In the genomic region with DNA sequence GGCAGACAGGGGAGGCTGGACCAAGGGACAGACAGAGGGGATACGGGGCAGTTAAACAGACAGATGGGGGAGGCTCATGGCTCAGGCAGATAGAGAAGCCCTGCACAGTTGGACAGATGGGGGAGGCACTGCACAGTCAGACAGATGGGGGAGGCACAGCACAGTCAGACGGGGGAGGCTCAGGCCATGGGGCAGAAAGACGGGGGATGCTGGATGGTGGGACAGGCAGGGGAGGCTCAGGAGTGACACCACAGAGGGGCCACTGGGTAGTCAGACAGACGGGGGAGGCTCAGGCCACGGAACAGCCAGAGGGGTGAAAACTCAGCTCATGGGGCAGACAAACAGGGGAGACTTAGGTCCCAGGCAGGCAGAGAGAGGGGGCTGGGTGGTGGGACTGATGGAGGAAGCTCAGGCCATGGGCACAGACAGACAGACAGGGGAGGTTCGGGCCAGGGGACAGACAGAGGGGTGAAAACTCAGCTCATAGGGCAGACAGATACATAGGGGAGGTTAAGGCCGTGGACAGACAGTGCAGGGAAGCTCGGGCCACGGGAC, we compare ENCODE assay signal across 8 cellular contexts. TPM values are rescaled to one million over a fixed set of nuclear protein-coding genes. Genes with fewer than 3 reads are reported as not detected.
DNase-seq lines count a peak whose midpoint lies in the region; ATAC-seq and TF ChIP-seq lines count a peak whose summit lies in the region.

No MANE protein-coding gene starts in this region.

- DNase-seq in HL-60 (ENCODE audit: low read depth in 1 of 2, low spot score in 1 of 2) = peak in 1 of 2 experiments; percentile 16
- no peak for DNase-seq in activated CD8-positive, alpha-beta T cell treated with anti-CD3 and anti-CD28 coated beads, Interleukin-2, amount 10 ng/mL, durations not matched to agents 7 days and 5 days
- no peak for DNase-seq in NK-92 (lab: John Stamatoyannopoulos, UW; ENCODE audit: unreplicated experiment)
- DNase-seq in NCI-H2196 treated with DMSO at 0.1 percent for 48 hours (lab: John Stamatoyannopoulos, UW; ENCODE audit: unreplicated experiment) = no peak

- POLR2A ChIA-PET in activated CD8-positive, alpha-beta T cell treated with anti-CD3 and anti-CD28 coated beads, Interleukin-2, amount 10 ng/mL, durations not matched to agents 7 days and 5 days (lab: Charles Lee) = interaction anchor here (0.5 to 1.5 kb wide), 6 partner anchors 10 to 690 kb away, joined by 3 to 8 read pairs (median 4); partner anchors contain the start of genes DAPK3 and YJU2

- ATAC-seq in activated CD8-positive, alpha-beta T cell treated with anti-CD3 and anti-CD28 coated beads, Interleukin-2, amount 10 ng/mL, durations not matched to agents 7 days and 5 days = no peak
- no peak for ATAC-seq in stimulated activated memory B cell treated with anti-CD40 and anti-IgM and Interleukin-4, amounts not matched to agents 10 μg/mL and 1 μg/mL and 100 μg/mL, for 72 hours
- ATAC-seq in GM21529 (IDR thresholded peaks at IDR 0.05; ENCODE audit: unreplicated experiment) (no peak), HG03175 (IDR thresholded peaks at IDR 0.05; ENCODE audit: unreplicated experiment) (no peak)

- no peak for TF ChIP-seq CTCF in HL-60 (IDR thresholded peaks at IDR 0.05; ENCODE audit: insufficient read depth, low read length)

- H3K27me3 ChIP-seq in HL-60 (ENCODE audit: insufficient read depth, poor library complexity, severe bottlenecking) = no peaks in the 10 kb centered on the region
- H3K27me3 ChIP-seq in iPS-18a (ENCODE audit: control insufficient read depth, insufficient read depth, low read length) = peaks cover 5% of the 10 kb centered on the region

- H3K36me3 ChIP-seq in iPS-18a (ENCODE audit: control insufficient read depth, low read depth, low read length) = no peaks in the 10 kb centered on the region

- no peaks in the 10 kb centered on the region for H3K4me1 ChIP-seq in iPS-18a (ENCODE audit: control insufficient read depth, low read depth, low read length)

- peaks cover 47% of the 10 kb centered on the region for H3K4me1 Mint-ChIP-seq in activated CD8-positive, alpha-beta T cell treated with anti-CD3 and anti-CD28 coated beads, Interleukin-2, amount 10 ng/mL, durations not matched to agents 7 days and 5 days (ENCODE audit: low read depth)
- H3K4me1 Mint-ChIP-seq in stimulated activated memory B cell treated with anti-CD40 and anti-IgM and Interleukin-4, amounts not matched to agents 10 μg/mL and 1 μg/mL and 100 μg/mL, for 72 hours = peaks cover 63% of the 10 kb centered on the region

- H3K27ac Mint-ChIP-seq in activated CD8-positive, alpha-beta T cell treated with anti-CD3 and anti-CD28 coated beads, Interleukin-2, amount 10 ng/mL, durations not matched to agents 7 days and 5 days = peak overlapping the region; percentile 91
- H3K27ac Mint-ChIP-seq in stimulated activated memory B cell treated with anti-CD40 and anti-IgM and Interleukin-4, amounts not matched to agents 10 μg/mL and 1 μg/mL and 100 μg/mL, for 72 hours = peak overlapping the region; percentile 99

- H3K36me3 Mint-ChIP-seq in activated CD8-positive, alpha-beta T cell treated with anti-CD3 and anti-CD28 coated beads, Interleukin-2, amount 10 ng/mL, durations not matched to agents 7 days and 5 days (ENCODE audit: low read depth) = peaks cover 2% of the 10 kb centered on the region
- peaks cover 24% of the 10 kb centered on the region for H3K36me3 Mint-ChIP-seq in stimulated activated memory B cell treated with anti-CD40 and anti-IgM and Interleukin-4, amounts not matched to agents 10 μg/mL and 1 μg/mL and 100 μg/mL, for 72 hours

- H3K9me3 ChIP-seq in iPS-18a (ENCODE audit: control insufficient read depth, low read depth, low read length) = no peaks in the 10 kb centered on the region

- H3K4me3 ChIP-seq in HL-60 (replicated peaks; ENCODE audit: insufficient read depth, low read length) (peak overlapping the region; percentile 77), iPS-18a (ENCODE audit: low read length) (peak overlapping the region; percentile 69)

- peak overlapping the region; percentile 94 for H3K4me3 Mint-ChIP-seq in activated CD8-positive, alpha-beta T cell treated with anti-CD3 and anti-CD28 coated beads, Interleukin-2, amount 10 ng/mL, durations not matched to agents 7 days and 5 days
- peak overlapping the region; percentile 97 for H3K4me3 Mint-ChIP-seq in stimulated activated memory B cell treated with anti-CD40 and anti-IgM and Interleukin-4, amounts not matched to agents 10 μg/mL and 1 μg/mL and 100 μg/mL, for 72 hours

- CTCF ChIA-PET in activated CD8-positive, alpha-beta T cell treated with anti-CD3 and anti-CD28 coated beads, Interleukin-2, amount 10 ng/mL, durations not matched to agents 7 days and 5 days (lab: Charles Lee) = interaction anchor here (1.0 to 3.4 kb wide), 4 partner anchors 10 to 29 kb away, joined by 3 to 32 read pairs (median 4); partner anchors contain the start of genes GIPC3 and HMG20B

- H3K27ac ChIP-seq in HL-60 (replicated peaks) (peak overlapping the region; percentile 60), iPS-18a (ENCODE audit: low read length) (no peak overlapping the region)

- no peaks in the 10 kb centered on the region for H3K9me3 Mint-ChIP-seq in activated CD8-positive, alpha-beta T cell treated with anti-CD3 and anti-CD28 coated beads, Interleukin-2, amount 10 ng/mL, durations not matched to agents 7 days and 5 days (ENCODE audit: insufficient read depth)
- no peaks in the 10 kb centered on the region for H3K9me3 Mint-ChIP-seq in stimulated activated memory B cell treated with anti-CD40 and anti-IgM and Interleukin-4, amounts not matched to agents 10 μg/mL and 1 μg/mL and 100 μg/mL, for 72 hours

- no peak overlapping the region for H3K9ac ChIP-seq in iPS-18a (ENCODE audit: low read length)

- no peaks in the 10 kb centered on the region for H3K27me3 Mint-ChIP-seq in activated CD8-positive, alpha-beta T cell treated with anti-CD3 and anti-CD28 coated beads, Interleukin-2, amount 10 ng/mL, durations not matched to agents 7 days and 5 days (ENCODE audit: low read depth)
- no peaks in the 10 kb centered on the region for H3K27me3 Mint-ChIP-seq in stimulated activated memory B cell treated with anti-CD40 and anti-IgM and Interleukin-4, amounts not matched to agents 10 μg/mL and 1 μg/mL and 100 μg/mL, for 72 hours

RNA-seq across cellular contexts. Expression of gene MFSD12, which starts 0.9 kb away (rescaled TPM):
- 10 to 100 TPM; 61.0 to 63.5 TPM for total RNA-seq in activated CD8-positive, alpha-beta T cell treated with anti-CD3 and anti-CD28 coated beads, Interleukin-2, amount 10 ng/mL, durations not matched to agents 7 days and 5 days

RNA-seq across cellular contexts. Expression of gene HMG20B, which starts 16.2 kb away (rescaled TPM):
- total RNA-seq in activated CD8-positive, alpha-beta T cell treated with anti-CD3 and anti-CD28 coated beads, Interleukin-2, amount 10 ng/mL, durations not matched to agents 7 days and 5 days = 10 to 100 TPM; 45.0 to 51.2 TPM

RNA-seq across cellular contexts. Expression of gene TEKTIP1, which starts 17.5 kb away (rescaled TPM):
- 1 to 10 TPM; 8.3 to 9.4 TPM for total RNA-seq in activated CD8-positive, alpha-beta T cell treated with anti-CD3 and anti-CD28 coated beads, Interleukin-2, amount 10 ng/mL, durations not matched to agents 7 days and 5 days

RNA-seq across cellular contexts. Expression of gene GIPC3, which starts 28.8 kb away (rescaled TPM):
- total RNA-seq in activated CD8-positive, alpha-beta T cell treated with anti-CD3 and anti-CD28 coated beads, Interleukin-2, amount 10 ng/mL, durations not matched to agents 7 days and 5 days = under 1 TPM; 0.26 to 0.31 TPM

RNA-seq across cellular contexts. Expression of gene TBXA2R, which starts 50.2 kb away (rescaled TPM):
- total RNA-seq in activated CD8-positive, alpha-beta T cell treated with anti-CD3 and anti-CD28 coated beads, Interleukin-2, amount 10 ng/mL, durations not matched to agents 7 days and 5 days = 1 to 10 TPM; 2.6 to 2.8 TPM
